ENCODE assay signal across 24 cellular contexts in genomic region chr4:124325676-124326075, GRCh38.
"Had no signal": no experiment of that assay in that cellular context is flagged by ENCODE, and none has a peak within 500 bp of the region (broad histone marks: within the 10 kb centered on the region; RNA-seq: fewer than 3 reads in every experiment).

No MANE protein-coding gene starts in this region.

- H3K36me3 ChIP-seq: MG63, SJCRH30 had no signal

- H3K4me3 ChIP-seq: MG63, SJCRH30 had no signal

- H3K27ac ChIP-seq: SJCRH30 had no signal

- H3K9me3 ChIP-seq: MG63 had no signal

- DNase-seq: IMR-90, Karpas-422, KG1, MG63, NCI-H1092, NCI-H1105 treated with DMSO at 0.1 percent for 48 hours, NCI-H1436, NCI-H187, NCI-H2029, NCI-H2081 treated with DMSO at 0.1 percent for 48 hours, NCI-H2171, NCI-H226, NCI-H446, NCI-H510A, NCI-H524 treated with DMSO at 0.1 percent for 48 hours, NCI-H69, NCI-H774, PC-3, SHP77 treated with DMSO at 0.1 percent for 48 hours, SJCRH30 had no signal

- ATAC-seq: HepG2, Panc1, PC-3, Right ventricle myocardium inferior, SK-N-SH treated with all-trans-retinoic acid at 6 μM for 48 hours had no signal

- H3K27me3 ChIP-seq: MG63, SJCRH30 had no signal
